In the genomic region with DNA sequence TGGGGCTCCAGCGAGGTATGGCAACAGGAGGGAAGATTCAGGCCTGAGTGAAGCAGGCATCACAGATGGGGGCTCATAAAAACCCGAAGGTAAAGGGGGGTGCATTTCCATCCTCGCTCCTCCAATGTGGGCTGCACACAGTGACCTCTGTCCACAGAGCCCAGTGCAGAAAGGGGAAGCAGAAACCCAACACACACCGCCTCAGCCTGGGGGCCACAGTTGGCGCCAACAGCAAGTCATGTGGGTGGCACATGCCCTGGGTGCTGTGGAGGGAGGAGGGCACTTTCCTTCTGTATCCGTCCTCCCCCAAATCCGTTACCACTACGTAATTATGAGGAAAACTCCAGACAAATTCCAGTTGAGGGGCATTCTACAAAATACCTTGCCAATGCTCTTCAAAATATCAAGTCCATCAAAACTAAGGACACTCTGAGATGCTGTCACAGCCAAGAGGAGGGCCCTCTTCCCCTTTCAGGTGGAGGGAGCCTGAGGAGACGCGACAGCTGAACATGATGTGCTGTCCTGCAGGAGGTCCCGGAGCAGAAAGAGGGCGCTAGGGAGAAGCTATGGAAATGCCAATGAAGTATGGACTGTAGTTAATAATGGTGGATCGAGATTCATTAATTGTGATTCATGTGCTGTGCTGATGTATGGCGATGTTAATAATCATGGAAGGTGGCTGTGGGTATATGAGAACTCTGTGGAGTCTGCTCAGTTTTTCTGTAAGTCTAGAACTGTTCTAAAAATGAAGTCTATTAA, we compare ENCODE assay signal across 1 cellular context.
TF ChIP-seq lines count a peak whose summit lies in the region.

No MANE protein-coding gene starts in this region.

TF ChIP-seq in WTC11, 78 proteins besides CTCF, POLR2A, EP300 and RAD21 (continued from another document):
- TF ChIP-seq ZNF425 (CRISPR knock-in tag; conservative IDR thresholded peaks at IDR 0.05) (no peak), NFATC4 (CRISPR knock-in tag; IDR thresholded peaks at IDR 0.05) (no peak), ATF1 (CRISPR knock-in tag; IDR thresholded peaks at IDR 0.05) (no peak), GABPB1 (CRISPR knock-in tag; IDR thresholded peaks at IDR 0.05) (no peak), TEAD4 (CRISPR knock-in tag; IDR thresholded peaks at IDR 0.05) (no peak), NFYB (CRISPR knock-in tag; conservative IDR thresholded peaks at IDR 0.05; ENCODE audit: low read depth) (no peak), ZNF671 (CRISPR knock-in tag; IDR thresholded peaks at IDR 0.05) (no peak), RELA (CRISPR knock-in tag; IDR thresholded peaks at IDR 0.05; ENCODE audit: borderline replicate concordance) (no peak)
- TF ChIP-seq, protein P1, sequence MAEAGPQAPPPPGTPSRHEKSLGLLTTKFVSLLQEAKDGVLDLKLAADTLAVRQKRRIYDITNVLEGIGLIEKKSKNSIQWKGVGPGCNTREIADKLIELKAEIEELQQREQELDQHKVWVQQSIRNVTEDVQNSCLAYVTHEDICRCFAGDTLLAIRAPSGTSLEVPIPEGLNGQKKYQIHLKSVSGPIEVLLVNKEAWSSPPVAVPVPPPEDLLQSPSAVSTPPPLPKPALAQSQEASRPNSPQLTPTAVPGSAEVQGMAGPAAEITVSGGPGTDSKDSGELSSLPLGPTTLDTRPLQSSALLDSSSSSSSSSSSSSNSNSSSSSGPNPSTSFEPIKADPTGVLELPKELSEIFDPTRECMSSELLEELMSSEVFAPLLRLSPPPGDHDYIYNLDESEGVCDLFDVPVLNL (CRISPR knock-in tag; IDR thresholded peaks at IDR 0.05; ENCODE audit: borderline replicate concordance, low read depth): no peak
- TF ChIP-seq, protein P2, sequence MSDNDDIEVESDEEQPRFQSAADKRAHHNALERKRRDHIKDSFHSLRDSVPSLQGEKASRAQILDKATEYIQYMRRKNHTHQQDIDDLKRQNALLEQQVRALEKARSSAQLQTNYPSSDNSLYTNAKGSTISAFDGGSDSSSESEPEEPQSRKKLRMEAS (CRISPR knock-in tag; IDR thresholded peaks at IDR 0.05): no peak
TF ChIP-seq in WTC11: peak in this region for 0.
